ENCODE assay signal across 1 cellular context in the genomic region with DNA sequence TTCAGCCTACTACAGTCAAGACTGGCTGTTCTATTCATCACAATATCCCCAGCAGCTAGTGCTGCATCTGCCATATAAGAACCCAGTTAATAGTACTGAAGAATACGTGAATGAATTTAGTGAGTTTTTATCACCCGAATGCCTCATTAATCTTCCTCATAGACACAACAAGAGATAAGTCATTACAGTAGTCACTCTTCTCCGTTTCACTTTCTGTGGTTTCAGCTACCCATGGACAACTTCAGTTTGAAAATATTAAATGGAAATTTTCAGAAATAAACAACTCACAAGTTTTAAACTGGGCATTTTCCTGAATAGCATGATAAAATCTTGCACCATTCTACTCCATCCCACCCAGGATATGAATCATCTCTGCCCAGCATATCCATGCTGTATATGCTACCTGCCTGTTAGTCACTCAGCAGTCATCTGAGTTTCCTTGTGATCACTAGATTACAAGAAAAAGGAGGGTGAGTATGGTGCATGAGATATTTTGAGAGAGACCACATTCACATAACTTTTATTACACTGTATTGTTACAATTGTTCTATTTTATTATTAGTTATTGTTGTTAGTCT.
TF ChIP-seq lines count a peak whose summit lies in the region.

No MANE protein-coding gene starts in this region.

TF ChIP-seq in GM12878, 131 proteins besides CTCF, POLR2A, EP300 and RAD21 (continued from another document):
- TF ChIP-seq ZNF384 (IDR thresholded peaks at IDR 0.05; ENCODE audit: borderline replicate concordance, low read depth, low read length) (no peak), CHD4 (IDR thresholded peaks at IDR 0.05) (no peak)
- TF ChIP-seq, protein P1, sequence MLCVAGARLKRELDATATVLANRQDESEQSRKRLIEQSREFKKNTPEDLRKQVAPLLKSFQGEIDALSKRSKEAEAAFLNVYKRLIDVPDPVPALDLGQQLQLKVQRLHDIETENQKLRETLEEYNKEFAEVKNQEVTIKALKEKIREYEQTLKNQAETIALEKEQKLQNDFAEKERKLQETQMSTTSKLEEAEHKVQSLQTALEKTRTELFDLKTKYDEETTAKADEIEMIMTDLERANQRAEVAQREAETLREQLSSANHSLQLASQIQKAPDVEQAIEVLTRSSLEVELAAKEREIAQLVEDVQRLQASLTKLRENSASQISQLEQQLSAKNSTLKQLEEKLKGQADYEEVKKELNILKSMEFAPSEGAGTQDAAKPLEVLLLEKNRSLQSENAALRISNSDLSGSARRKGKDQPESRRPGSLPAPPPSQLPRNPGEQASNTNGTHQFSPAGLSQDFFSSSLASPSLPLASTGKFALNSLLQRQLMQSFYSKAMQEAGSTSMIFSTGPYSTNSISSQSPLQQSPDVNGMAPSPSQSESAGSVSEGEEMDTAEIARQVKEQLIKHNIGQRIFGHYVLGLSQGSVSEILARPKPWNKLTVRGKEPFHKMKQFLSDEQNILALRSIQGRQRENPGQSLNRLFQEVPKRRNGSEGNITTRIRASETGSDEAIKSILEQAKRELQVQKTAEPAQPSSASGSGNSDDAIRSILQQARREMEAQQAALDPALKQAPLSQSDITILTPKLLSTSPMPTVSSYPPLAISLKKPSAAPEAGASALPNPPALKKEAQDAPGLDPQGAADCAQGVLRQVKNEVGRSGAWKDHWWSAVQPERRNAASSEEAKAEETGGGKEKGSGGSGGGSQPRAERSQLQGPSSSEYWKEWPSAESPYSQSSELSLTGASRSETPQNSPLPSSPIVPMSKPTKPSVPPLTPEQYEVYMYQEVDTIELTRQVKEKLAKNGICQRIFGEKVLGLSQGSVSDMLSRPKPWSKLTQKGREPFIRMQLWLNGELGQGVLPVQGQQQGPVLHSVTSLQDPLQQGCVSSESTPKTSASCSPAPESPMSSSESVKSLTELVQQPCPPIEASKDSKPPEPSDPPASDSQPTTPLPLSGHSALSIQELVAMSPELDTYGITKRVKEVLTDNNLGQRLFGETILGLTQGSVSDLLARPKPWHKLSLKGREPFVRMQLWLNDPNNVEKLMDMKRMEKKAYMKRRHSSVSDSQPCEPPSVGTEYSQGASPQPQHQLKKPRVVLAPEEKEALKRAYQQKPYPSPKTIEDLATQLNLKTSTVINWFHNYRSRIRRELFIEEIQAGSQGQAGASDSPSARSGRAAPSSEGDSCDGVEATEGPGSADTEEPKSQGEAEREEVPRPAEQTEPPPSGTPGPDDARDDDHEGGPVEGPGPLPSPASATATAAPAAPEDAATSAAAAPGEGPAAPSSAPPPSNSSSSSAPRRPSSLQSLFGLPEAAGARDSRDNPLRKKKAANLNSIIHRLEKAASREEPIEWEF (IDR thresholded peaks at IDR 0.05; ENCODE audit: insufficient replicate concordance, low read depth, low read length), result no peak
TF ChIP-seq in GM12878: peak in this region for 3.
